Comparison of ENCODE assay signal across 7 cellular contexts in genomic region chr7:129122751-129123516, GRCh38. TPM values are rescaled to one million over a fixed set of nuclear protein-coding genes. Genes with fewer than 3 reads are reported as not detected.
DNase-seq lines count a peak whose midpoint lies in the region; ATAC-seq and FAIRE-seq lines count a peak whose summit lies in the region.

No MANE protein-coding gene starts in this region.

- H3K4me1 Mint-ChIP-seq in naive B cell, result peaks cover 20 to 35% (median 21%) of the 10 kb centered on the region in 3 donors

- peak; percentile 98 for FAIRE-seq in GM19239 (lab: Jason Lieb, UNC)

- H3K9me3 Mint-ChIP-seq in naive B cell, result peaks cover 0 to 11% (median 2%) of the 10 kb centered on the region in 7 donors

- no peaks in the 10 kb centered on the region for H3K27me3 Mint-ChIP-seq in naive B cell

- peak overlapping the region in 5 of 6 donors; percentile 42 to 86 (median 82) for H3K27ac Mint-ChIP-seq in naive B cell

- peaks cover 0 to 8% of the 10 kb centered on the region in 2 donors for H3K36me3 Mint-ChIP-seq in naive B cell

- peak; percentile 80 for DNase-seq in GM19239 (ENCODE audit: insufficient read length, low spot score)
- peak; percentile 14 for DNase-seq in RPMI8226
- DNase-seq in naive B cell, result peak; percentile 33
- no peak for DNase-seq in DMS79 treated with DMSO at 0.1 percent for 48 hours (lab: John Stamatoyannopoulos, UW)
- DNase-seq in H4 (ENCODE audit: low spot score), result no peak
- no peak for DNase-seq in NCI-H2081 (lab: John Stamatoyannopoulos, UW)

- ATAC-seq in HG02885 (IDR thresholded peaks at IDR 0.05; ENCODE audit: poor library complexity, unreplicated experiment), result peak; percentile 77
- peak; percentile 97 to 98 for ATAC-seq in naive B cell (ENCODE audit: low read depth in 2 of 2)

- peak overlapping the region in 6 of 8 donors; percentile 6 to 55 (median 13) for H3K4me3 Mint-ChIP-seq in naive B cell

RNA-seq across cellular contexts. Expression of gene TSPAN33, which starts 21.6 kb away (rescaled TPM):
- polyA plus RNA-seq in naive B cell (ENCODE audit: low read depth in 6 of 6), result 100 to 1,000 TPM in 5 of 6 donors, 10 to 100 TPM in 1; 92.8 to 171 (median 136) TPM
- 9.4 and 11.2 TPM in 2 replicates for total RNA-seq in H4 (2014; rRNA removed; shearing (Covaris generic))

Comparison
In these comparisons a context has a peak if more than half of its experiments do, and no peak if none do; other contexts are left out.
1. DNase-seq: peak in GM19239 (single experiment), RPMI8226 (single experiment) and naive B cell (single experiment); none in DMS79 treated with DMSO at 0.1 percent for 48 hours (single experiment), H4 (single experiment) and NCI-H2081 (0 of 2).